In genomic region chrX:39652336-39652735, GRCh38 we compare ENCODE assay signal across 10 cellular contexts.
A peak's percentile ranks its signal among the peaks of the same experiment; 100 is the strongest.
DNase-seq lines count a peak whose midpoint lies in the region; ATAC-seq and TF ChIP-seq lines count a peak whose summit lies in the region.
"Had no signal": no experiment of that assay in that cellular context is flagged by ENCODE, and none has a peak within 500 bp of the region (broad histone marks: within the 10 kb centered on the region; RNA-seq: fewer than 3 reads in every experiment).

No MANE protein-coding gene starts in this region.

- peak; percentile 16 for DNase-seq in NCI-H1694 treated with DMSO at 0.1 percent for 48 hours (lab: John Stamatoyannopoulos, UW)
- DNase-seq in NCI-H1694 (lab: John Stamatoyannopoulos, UW): no peak
- DNase-seq in astrocyte of the cerebellum (ENCODE audit: low read depth): no peak
- no peak for DNase-seq in posterior vena cava (ENCODE audit: low spot score)

- H2AFZ ChIP-seq in Loucy (ENCODE audit: low read length): no peak overlapping the region

- ATAC-seq in HG03139 (IDR thresholded peaks at IDR 0.05; ENCODE audit: unreplicated experiment) (no peak), HG02840 (IDR thresholded peaks at IDR 0.05; ENCODE audit: low FRiP score, unreplicated experiment) (no peak)
- ATAC-seq: stimulated activated effector memory CD8-positive, alpha-beta T cell treated with anti-CD3 and anti-CD28 coated beads, Interleukin-12 subunit alpha, Interleukin-12 subunit beta, amount 100 ng/mL, for 72 hours had no signal

- no peaks in the 10 kb centered on the region for H3K36me3 ChIP-seq in Loucy (ENCODE audit: insufficient read depth, low read length)

- no peak overlapping the region for H3K4me2 ChIP-seq in Loucy (ENCODE audit: low read depth, low read length, poor library complexity, severe bottlenecking)

- no peaks in the 10 kb centered on the region for H3K9me3 ChIP-seq in Loucy (ENCODE audit: insufficient read depth, low read depth, low read length)

- no peaks in the 10 kb centered on the region for H3K36me3 Mint-ChIP-seq in nephron (ENCODE audit: low read depth)
- H3K36me3 Mint-ChIP-seq: stimulated activated effector memory CD8-positive, alpha-beta T cell treated with anti-CD3 and anti-CD28 coated beads, Interleukin-12 subunit alpha, Interleukin-12 subunit beta, amount 100 ng/mL, for 72 hours had no signal

- H3K27ac Mint-ChIP-seq in nephron: peak overlapping the region; percentile 60 to 83 (median 68)
- H3K27ac Mint-ChIP-seq: CD4-positive, alpha-beta T cell; stimulated activated effector memory CD8-positive, alpha-beta T cell treated with anti-CD3 and anti-CD28 coated beads, Interleukin-12 subunit alpha, Interleukin-12 subunit beta, amount 100 ng/mL, for 72 hours had no signal

- peaks cover 40% of the 10 kb centered on the region for H3K4me1 Mint-ChIP-seq in nephron
- H3K4me1 Mint-ChIP-seq: stimulated activated effector memory CD8-positive, alpha-beta T cell treated with anti-CD3 and anti-CD28 coated beads, Interleukin-12 subunit alpha, Interleukin-12 subunit beta, amount 100 ng/mL, for 72 hours had no signal

- H3K4me3 ChIP-seq in Loucy (ENCODE audit: low read length, poor library complexity, severe bottlenecking) (no peak overlapping the region), astrocyte of the cerebellum (ENCODE audit: low read depth, low read length) (no peak overlapping the region)

- no peaks in the 10 kb centered on the region for H3K9me2 ChIP-seq in Loucy (replicated peaks; ENCODE audit: low read depth, low read length)

- H3K79me2 ChIP-seq in Loucy (ENCODE audit: insufficient read depth, low read length): no peaks in the 10 kb centered on the region

- TF ChIP-seq CTCF in Loucy (conservative IDR thresholded peaks at IDR 0.05; ENCODE audit: low read length) (peak; percentile 53), astrocyte of the cerebellum (IDR thresholded peaks at IDR 0.05; ENCODE audit: low read depth, low read length, missing control alignments) (peak; percentile 33), nephron (IDR thresholded peaks at IDR 0.05; ENCODE audit: unreplicated experiment in 3 of 3) (no peak)

- H3K9me3 Mint-ChIP-seq in nephron: peaks cover 8% of the 10 kb centered on the region
- H3K9me3 Mint-ChIP-seq: CD4-positive, alpha-beta T cell; stimulated activated effector memory CD8-positive, alpha-beta T cell treated with anti-CD3 and anti-CD28 coated beads, Interleukin-12 subunit alpha, Interleukin-12 subunit beta, amount 100 ng/mL, for 72 hours had no signal

- no peaks in the 10 kb centered on the region for H4K20me1 ChIP-seq in Loucy (ENCODE audit: insufficient read depth, low read length, poor library complexity, severe bottlenecking)

- no peaks in the 10 kb centered on the region for H3K4me1 ChIP-seq in Loucy (ENCODE audit: insufficient read depth, low read length, poor library complexity, severe bottlenecking)

- H3F3A ChIP-seq in Loucy (ENCODE audit: low read depth): no peaks in the 10 kb centered on the region

- peaks cover 11% of the 10 kb centered on the region for H3K27me3 Mint-ChIP-seq in nephron (ENCODE audit: low read depth)
- H3K27me3 Mint-ChIP-seq: CD4-positive, alpha-beta T cell had no signal

- in situ Hi-C loops in astrocyte of the cerebellum (cut with HindIII; ENCODE audit: low sequenced_read_pairs): no loop called here

- no peak overlapping the region for H3K9ac ChIP-seq in Loucy (ENCODE audit: low read depth, low read length, poor library complexity, severe bottlenecking)

- intact Hi-C loops in posterior vena cava (cut with DNase I): loop anchor here in 1 of 2 donors (5.0 kb wide), 1 partner anchor 35 kb away; no protein-coding TSS in a partner anchor

- no peaks in the 10 kb centered on the region for H3K27me3 ChIP-seq in Loucy (ENCODE audit: insufficient read depth, low read length, poor library complexity, severe bottlenecking)

- no peak overlapping the region for H3K4me3 Mint-ChIP-seq in nephron
- H3K4me3 Mint-ChIP-seq: CD4-positive, alpha-beta T cell; stimulated activated effector memory CD8-positive, alpha-beta T cell treated with anti-CD3 and anti-CD28 coated beads, Interleukin-12 subunit alpha, Interleukin-12 subunit beta, amount 100 ng/mL, for 72 hours had no signal

Comparison
In these comparisons a context has a peak if more than half of its experiments do, and no peak if none do; other contexts are left out.
1. CTCF ChIP-seq: peak in Loucy (single experiment) and astrocyte of the cerebellum (single experiment); none in nephron (0 of 3).